16 cellular contexts compared by ENCODE assay signal in genomic region chr13:51815848-51816247, GRCh38. TPM values are rescaled to one million over a fixed set of nuclear protein-coding genes. Genes with fewer than 3 reads are reported as not detected.
DNase-seq lines count a peak whose midpoint lies in the region; ATAC-seq and TF ChIP-seq lines count a peak whose summit lies in the region.
"Had no signal": no experiment of that assay in that cellular context is flagged by ENCODE, and none has a peak within 500 bp of the region (broad histone marks: within the 10 kb centered on the region; RNA-seq: fewer than 3 reads in every experiment).

No MANE protein-coding gene starts in this region.

- peak overlapping the region in 5 of 7 donors; percentile 83 to 97 (median 90) for H3K27ac Mint-ChIP-seq in CD4-positive, alpha-beta memory T cell
- H3K27ac Mint-ChIP-seq in activated T-helper 17 cell treated with anti-CD3 and anti-CD28 coated beads, Interleukin-2, amount 50 U/mL, for 72 hours: no peak overlapping the region
- H3K27ac Mint-ChIP-seq in naive thymus-derived CD4-positive, alpha-beta T cell: peak overlapping the region in 8 of 9 donors; percentile 91 to 99 (median 95)

- peak in 2 of 3 experiments; percentile 44 to 75 for DNase-seq in NCI-H1417 (lab: John Stamatoyannopoulos, UW)
- no peak for DNase-seq in NCI-H1417 treated with DMSO at 0.1 percent for 48 hours (lab: John Stamatoyannopoulos, UW)
- DNase-seq in CD4-positive, alpha-beta memory T cell: no peak
- no peak for DNase-seq in naive thymus-derived CD4-positive, alpha-beta T cell
- DNase-seq in DMS79 (lab: John Stamatoyannopoulos, UW): no peak
- no peak for DNase-seq in CD1c-positive myeloid dendritic cell (ENCODE audit: extremely low spot score)
- no peak for DNase-seq in BE2C

- TF ChIP-seq CTCF in BE2C (IDR thresholded peaks at IDR 0.05; ENCODE audit: low read depth, low read length): no peak

- no peak overlapping the region for H3K4me3 ChIP-seq in CD4-positive, alpha-beta memory T cell (ENCODE audit: low read length in 2 of 2)
- H3K4me3 ChIP-seq in naive thymus-derived CD4-positive, alpha-beta T cell (ENCODE audit: low read length): peak overlapping the region; percentile 3
- H3K4me3 ChIP-seq in BE2C (ENCODE audit: low read depth, low read length): no peak overlapping the region

- peaks cover 55 to 93% (median 73%) of the 10 kb centered on the region in 4 donors for H3K4me1 Mint-ChIP-seq in CD4-positive, alpha-beta memory T cell
- peaks cover 44% of the 10 kb centered on the region for H3K4me1 Mint-ChIP-seq in activated T-helper 17 cell treated with anti-CD3 and anti-CD28 coated beads, Interleukin-2, amount 50 U/mL, for 72 hours
- H3K4me1 Mint-ChIP-seq in naive thymus-derived CD4-positive, alpha-beta T cell: peaks cover 50 to 96% (median 94%) of the 10 kb centered on the region in 7 donors

- H3K36me3 Mint-ChIP-seq in CD4-positive, alpha-beta memory T cell: peaks cover 18 to 40% of the 10 kb centered on the region in 2 donors
- H3K36me3 Mint-ChIP-seq in activated T-helper 17 cell treated with anti-CD3 and anti-CD28 coated beads, Interleukin-2, amount 50 U/mL, for 72 hours (ENCODE audit: low read depth): no peaks in the 10 kb centered on the region
- peaks cover 0 to 31% (median 15%) of the 10 kb centered on the region in 5 donors for H3K36me3 Mint-ChIP-seq in naive thymus-derived CD4-positive, alpha-beta T cell

- ATAC-seq in activated T-helper 17 cell treated with anti-CD3 and anti-CD28 coated beads, Interleukin-2, amount 50 U/mL, for 72 hours (replicated peaks): no peak
- ATAC-seq in naive thymus-derived CD4-positive, alpha-beta T cell: no peak

- H3K27ac ChIP-seq in CD4-positive, alpha-beta memory T cell (ENCODE audit: low read depth, low read length): peak overlapping the region; percentile 43
- H3K27ac ChIP-seq in naive thymus-derived CD4-positive, alpha-beta T cell (ENCODE audit: low read depth, low read length): peak overlapping the region; percentile 85
- H3K27ac ChIP-seq: C4-2B, SJCRH30, transverse colon had no signal

- peaks cover 11% of the 10 kb centered on the region for H3K36me3 ChIP-seq in CD4-positive, alpha-beta memory T cell (ENCODE audit: insufficient read depth, low read length)
- peaks cover 0 to 41% (median 12%) of the 10 kb centered on the region in 3 experiments for H3K36me3 ChIP-seq in naive thymus-derived CD4-positive, alpha-beta T cell (ENCODE audit: control insufficient read depth in 2 of 3, insufficient read depth in 3 of 3, low read length in 3 of 3)
- no peaks in the 10 kb centered on the region for H3K36me3 ChIP-seq in BE2C
- H3K36me3 ChIP-seq: SJCRH30, transverse colon had no signal

- H3K9me3 Mint-ChIP-seq in CD4-positive, alpha-beta memory T cell: no peaks in the 10 kb centered on the region
- no peaks in the 10 kb centered on the region for H3K9me3 Mint-ChIP-seq in activated T-helper 17 cell treated with anti-CD3 and anti-CD28 coated beads, Interleukin-2, amount 50 U/mL, for 72 hours
- H3K9me3 Mint-ChIP-seq in naive thymus-derived CD4-positive, alpha-beta T cell: no peaks in the 10 kb centered on the region

- intact Hi-C loops in CD4-positive, alpha-beta memory T cell (cut with micrococcal nuclease): loop anchor here (1.0 kb wide), 4 partner anchors 9 to 311 kb away; partner anchors contain the start of gene DHRS12
- intact Hi-C loops in naive thymus-derived CD4-positive, alpha-beta T cell (cut with micrococcal nuclease): loop anchor here (1.0 to 5.0 kb wide), 8 partner anchors 9 to 311 kb away; partner anchors contain the start of genes ALG11 (in 1 of the 2), ATP7B (in 1 of the 2) and DHRS12 (in 1 of the 2)

- POLR2A ChIA-PET in CD4-positive, alpha-beta memory T cell (lab: Charles Lee; ENCODE audit: partially characterized antibody): interaction anchor here (0.7 to 5.9 kb wide), 8 partner anchors 10 to 379 kb away, joined by 3 to 86 read pairs (median 20); partner anchors contain the start of gene INTS6
- POLR2A ChIA-PET in naive thymus-derived CD4-positive, alpha-beta T cell (lab: Charles Lee): interaction anchor here (0.6 to 13.1 kb wide), 8 partner anchors 9 to 379 kb away, joined by 3 to 324 read pairs (median 10); partner anchors contain the start of gene INTS6

- H3K9me3 ChIP-seq in CD4-positive, alpha-beta memory T cell (ENCODE audit: control insufficient read depth in 1 of 2, low read length in 2 of 2): no peaks in the 10 kb centered on the region
- H3K9me3 ChIP-seq in naive thymus-derived CD4-positive, alpha-beta T cell (ENCODE audit: control insufficient read depth in 2 of 3, low read length in 3 of 3): no peaks in the 10 kb centered on the region
- H3K9me3 ChIP-seq in BE2C: no peaks in the 10 kb centered on the region
- H3K9me3 ChIP-seq: SJCRH30, transverse colon had no signal

- peaks cover 69% of the 10 kb centered on the region for H3K4me1 ChIP-seq in CD4-positive, alpha-beta memory T cell (ENCODE audit: insufficient read depth, low read length)
- H3K4me1 ChIP-seq in naive thymus-derived CD4-positive, alpha-beta T cell (ENCODE audit: control insufficient read depth in 2 of 2, insufficient read depth in 2 of 2, low read length in 2 of 2): peaks cover 29 to 83% of the 10 kb centered on the region in 2 donors
- no peaks in the 10 kb centered on the region; the same call in 1 of the 2 replicates for H3K4me1 ChIP-seq in BE2C
- H3K4me1 ChIP-seq: SJCRH30 had no signal

- H3K27me3 Mint-ChIP-seq in CD4-positive, alpha-beta memory T cell: no peaks in the 10 kb centered on the region
- no peaks in the 10 kb centered on the region for H3K27me3 Mint-ChIP-seq in activated T-helper 17 cell treated with anti-CD3 and anti-CD28 coated beads, Interleukin-2, amount 50 U/mL, for 72 hours
- no peaks in the 10 kb centered on the region for H3K27me3 Mint-ChIP-seq in naive thymus-derived CD4-positive, alpha-beta T cell

- CTCF ChIA-PET in CD4-positive, alpha-beta memory T cell (lab: Charles Lee; ENCODE audit: partially characterized antibody): interaction anchor here (0.7 to 5.3 kb wide), 26 partner anchors 10 to 529 kb away, joined by 3 to 442 read pairs (median 4); partner anchors contain the start of genes NEK5 and TMEM272
- CTCF ChIA-PET in naive thymus-derived CD4-positive, alpha-beta T cell (lab: Charles Lee): interaction anchor here (0.6 to 5.0 kb wide), 14 partner anchors 8 to 386 kb away, joined by 3 to 192 read pairs (median 6); partner anchors contain the start of gene TMEM272

- no peaks in the 10 kb centered on the region for H3K27me3 ChIP-seq in CD4-positive, alpha-beta memory T cell (ENCODE audit: insufficient read depth, low read length)
- H3K27me3 ChIP-seq in naive thymus-derived CD4-positive, alpha-beta T cell (ENCODE audit: control insufficient read depth in 2 of 2, insufficient read depth in 2 of 2, low read length in 2 of 2): no peaks in the 10 kb centered on the region
- H3K27me3 ChIP-seq in BE2C: no peaks in the 10 kb centered on the region
- H3K27me3 ChIP-seq: SJCRH30, transverse colon had no signal

- peak overlapping the region in 1 of 8 donors; percentile 76 for H3K4me3 Mint-ChIP-seq in CD4-positive, alpha-beta memory T cell
- peak overlapping the region; percentile 77 for H3K4me3 Mint-ChIP-seq in activated T-helper 17 cell treated with anti-CD3 and anti-CD28 coated beads, Interleukin-2, amount 50 U/mL, for 72 hours
- peak overlapping the region in 7 of 10 donors; percentile 67 to 100 (median 81) for H3K4me3 Mint-ChIP-seq in naive thymus-derived CD4-positive, alpha-beta T cell

RNA-seq across cellular contexts. Expression of gene DHRS12, which starts 11.9 kb away (rescaled TPM):
- 10 to 100 TPM; 23.6 to 24.3 TPM for total RNA-seq in CD4-positive, alpha-beta memory T cell
- 10 to 100 TPM; 37.1 to 38.9 TPM for polyA plus RNA-seq in CD4-positive, alpha-beta memory T cell
- 1 to 10 TPM; 5.0 to 9.6 TPM for total RNA-seq in activated T-helper 17 cell treated with anti-CD3 and anti-CD28 coated beads, Interleukin-2, amount 50 U/mL, for 72 hours
- total RNA-seq in naive thymus-derived CD4-positive, alpha-beta T cell: 10 to 100 TPM in 4 of 5 experiments, 1 to 10 TPM in 1; 6.7 to 25.3 (median 20.1) TPM
- 10 to 100 TPM; 24.8 to 27.1 TPM for polyA plus RNA-seq in naive thymus-derived CD4-positive, alpha-beta T cell
- polyA plus RNA-seq in BE2C (2012; ENCODE audit: insufficient read depth, insufficient read length, low read depth): 11.0 TPM
- total RNA-seq: Daoy had no signal

RNA-seq across cellular contexts. Expression of gene TMEM272, which starts 29.1 kb away (rescaled TPM):
- total RNA-seq in CD4-positive, alpha-beta memory T cell: 1 to 10 TPM; 7.9 to 9.0 TPM
- under 1 TPM in 1 of 2 donors, not detected in 1; 0.41 TPM for polyA plus RNA-seq in CD4-positive, alpha-beta memory T cell
- under 1 TPM; 0.16 to 0.17 TPM for total RNA-seq in activated T-helper 17 cell treated with anti-CD3 and anti-CD28 coated beads, Interleukin-2, amount 50 U/mL, for 72 hours
- total RNA-seq in naive thymus-derived CD4-positive, alpha-beta T cell: 10 to 100 TPM in 2 of 5 experiments, 1 to 10 TPM in 2, under 1 TPM in 1; 0.19 to 23.3 (median 5.9) TPM
- polyA plus RNA-seq in naive thymus-derived CD4-positive, alpha-beta T cell: under 1 TPM; 0.74 to 0.75 TPM
- not detected for polyA plus RNA-seq in BE2C (2012; ENCODE audit: insufficient read depth, insufficient read length, low read depth)
- total RNA-seq: Daoy, myocyte, SJCRH30, transverse colon had no signal

RNA-seq across cellular contexts. Expression of gene CCDC70, which starts 45.9 kb away (rescaled TPM):
- total RNA-seq in CD4-positive, alpha-beta memory T cell: not detected
- polyA plus RNA-seq in CD4-positive, alpha-beta memory T cell: not detected
- total RNA-seq in activated T-helper 17 cell treated with anti-CD3 and anti-CD28 coated beads, Interleukin-2, amount 50 U/mL, for 72 hours: under 1 TPM; 0.24 to 0.43 TPM
- not detected for total RNA-seq in naive thymus-derived CD4-positive, alpha-beta T cell
- not detected for polyA plus RNA-seq in naive thymus-derived CD4-positive, alpha-beta T cell
- polyA plus RNA-seq in BE2C (2012; ENCODE audit: insufficient read depth, insufficient read length, low read depth): not detected
- total RNA-seq: cerebellum, Daoy, left lobe of liver, myocyte, SJCRH30, transverse colon had no signal
- polyA plus RNA-seq: small intestine had no signal

Comparison
In these comparisons a context has a peak if more than half of its experiments do, and no peak if none do; other contexts are left out.
1. DNase-seq: peak in NCI-H1417 (2 of 3); none in NCI-H1417 treated with DMSO at 0.1 percent for 48 hours (single experiment), CD4-positive, alpha-beta memory T cell (0 of 5), naive thymus-derived CD4-positive, alpha-beta T cell (0 of 9), DMS79 (single experiment), CD1c-positive myeloid dendritic cell (single experiment) and BE2C (single experiment).